In genomic region chr11:33912405-33913361, GRCh38 we compare ENCODE assay signal across 8 cellular contexts. TPM values are rescaled to one million over a fixed set of nuclear protein-coding genes. Genes with fewer than 3 reads are reported as not detected.
A peak's percentile ranks its signal among the peaks of the same experiment; 100 is the strongest.
DNase-seq lines count a peak whose midpoint lies in the region; ATAC-seq and TF ChIP-seq lines count a peak whose summit lies in the region.

No MANE protein-coding gene starts in this region.

- peaks cover 0 to 47% (median 0%) of the 10 kb centered on the region in 12 donors for H3K4me1 ChIP-seq in heart left ventricle
- H3K4me1 ChIP-seq in esophagus muscularis mucosa = peaks cover 0 to 5% (median 1%) of the 10 kb centered on the region in 4 donors

- 63 to 75% (median 72%) methylated on average over 12 of the region's 12 CpGs for WGBS in heart left ventricle, 4 donors
- 59% methylated on average over 12 of the region's 12 CpGs for WGBS in esophagus muscularis mucosa

- H3K27me3 ChIP-seq in heart left ventricle (peaks cover 0 to 2% (median 0%) of the 10 kb centered on the region in 9 donors), esophagus muscularis mucosa (peaks cover 0 to 3% (median 0%) of the 10 kb centered on the region in 4 donors)

- peak overlapping the region in 1 of 12 donors; percentile 76 for H3K27ac ChIP-seq in heart left ventricle
- peak overlapping the region in 2 of 4 donors; percentile 13 to 23 for H3K27ac ChIP-seq in esophagus muscularis mucosa (replicated peaks in 1 of 4)

- no peaks in the 10 kb centered on the region for H3K36me3 ChIP-seq in heart left ventricle
- no peaks in the 10 kb centered on the region for H3K36me3 ChIP-seq in esophagus muscularis mucosa

- no peak for TF ChIP-seq CTCF in heart left ventricle (IDR thresholded peaks at IDR 0.05)
- no peak for TF ChIP-seq CTCF in esophagus muscularis mucosa (IDR thresholded peaks at IDR 0.05)

- no peak overlapping the region for H3K4me3 ChIP-seq in heart left ventricle
- no peak overlapping the region for H3K4me3 ChIP-seq in esophagus muscularis mucosa

- H3K9me3 ChIP-seq in heart left ventricle (peaks cover 0 to 11% (median 0%) of the 10 kb centered on the region in 12 donors), esophagus muscularis mucosa (peaks cover 0 to 9% (median 4%) of the 10 kb centered on the region in 4 donors)

- peak; percentile 82 for ATAC-seq in GM21381 (IDR thresholded peaks at IDR 0.05; ENCODE audit: unreplicated experiment)
- ATAC-seq in HG03571 (IDR thresholded peaks at IDR 0.05; ENCODE audit: unreplicated experiment) = peak; percentile 83
- peak in 3 of 4 donors; percentile 51 to 68 (median 59) for ATAC-seq in heart left ventricle

- no peak for TF ChIP-seq EP300 in esophagus muscularis mucosa (IDR thresholded peaks at IDR 0.05)

- intact Hi-C loops in heart left ventricle (cut with DNase I) = no loop called here
- intact Hi-C loops in esophagus muscularis mucosa (cut with DNase I) = no loop called here

- TF ChIP-seq POLR2A in heart left ventricle (IDR thresholded peaks at IDR 0.05) (no peak), esophagus muscularis mucosa (IDR thresholded peaks at IDR 0.05; ENCODE audit: low read depth) (no peak)

- peak; percentile 76 for DNase-seq in GM04503 (ENCODE audit: low read depth)
- peak in 3 of 5 donors; percentile 35 to 51 (median 37) for DNase-seq in heart left ventricle
- no peak for DNase-seq in anterior cingulate cortex (lab: John Stamatoyannopoulos, UW)
- no peak for DNase-seq in central memory CD4-positive, alpha-beta T cell
- DNase-seq in esophagus muscularis mucosa (ENCODE audit: extremely low spot score) = no peak

TF ChIP-seq in PFSK-1, 5 proteins besides CTCF, POLR2A, EP300 and RAD21:
- TF ChIP-seq TAF1 (IDR thresholded peaks at IDR 0.05; ENCODE audit: borderline replicate concordance, insufficient read depth, low read length) (no peak), SIN3A (IDR thresholded peaks at IDR 0.05; ENCODE audit: borderline replicate concordance, insufficient read depth, low read length) (0 out of 2 replicates have a peak, but pooled peaks have one; percentile 40), POLR2AphosphoS5 (IDR thresholded peaks at IDR 0.05; ENCODE audit: low read depth, low read length) (no peak), REST (IDR thresholded peaks at IDR 0.05; ENCODE audit: insufficient read depth in 1 of 2, low read depth in 2 of 2, low read length in 2 of 2) (0 out of 4 replicates have a peak, but pooled peaks of 1 of the 2 experiments have one; percentile 39), FOXP2 (optimal IDR thresholded peaks at IDR 0.05; ENCODE audit: borderline replicate concordance, extremely low read depth, extremely low read length, insufficient read depth) (peak; percentile 57)
TF ChIP-seq in PFSK-1: peak in this region for 3.

RNA-seq across cellular contexts. Expression of gene LMO2, which starts 20.8 kb away (rescaled TPM):
- polyA plus RNA-seq in PFSK-1 (2012; ENCODE audit: insufficient read length, low read depth) = 8.5 TPM
- total RNA-seq in heart left ventricle = 10 to 100 TPM in 4 of 9 donors, 1 to 10 TPM in 5; 4.5 to 29.6 (median 8.7) TPM
- 1 to 10 TPM; 7.9 to 9.6 TPM for polyA plus RNA-seq in heart left ventricle
- 10 to 100 TPM; 13.3 to 20.2 (median 15.5) TPM for total RNA-seq in esophagus muscularis mucosa

Comparison
In these comparisons a context has a peak if more than half of its experiments do, and no peak if none do; other contexts are left out.
1. DNase-seq: peak in GM04503 (single experiment) and heart left ventricle (3 of 5); none in anterior cingulate cortex (0 of 58), central memory CD4-positive, alpha-beta T cell (single experiment) and esophagus muscularis mucosa (single experiment).
2. Peak in every context shown above with its lines, with median percentiles within 50 percentile points of each other: ATAC-seq.